Comparison of ENCODE assay signal across 8 cellular contexts in the genomic region with DNA sequence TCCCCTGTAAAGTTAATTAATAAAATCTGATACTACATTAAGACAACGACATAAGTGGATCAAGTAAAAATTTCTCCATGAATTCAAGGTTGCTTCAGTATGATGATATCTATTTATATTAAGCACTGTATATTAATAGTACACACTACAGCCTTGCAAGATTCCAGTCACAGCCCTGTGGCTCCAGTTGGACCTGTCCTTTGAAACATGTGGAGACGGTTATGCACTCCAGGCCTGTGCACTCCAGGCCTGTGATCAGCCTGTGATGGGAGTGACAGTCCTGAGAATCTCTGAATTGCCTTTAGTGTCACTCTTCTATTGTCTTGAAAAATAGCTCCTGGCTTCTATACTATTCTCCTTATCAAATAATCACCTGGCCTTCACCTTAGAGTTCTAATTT.
"Had no signal": no experiment of that assay in that cellular context is flagged by ENCODE, and none has a peak within 500 bp of the region (broad histone marks: within the 10 kb centered on the region; RNA-seq: fewer than 3 reads in every experiment).

No MANE protein-coding gene starts in this region.

- H3K9me3 ChIP-seq: HAP-1 had no signal

- ATAC-seq: HCT116, HepG2 had no signal

- H3K36me3 ChIP-seq: HAP-1 had no signal

- H3K4me3 ChIP-seq: GM23248, HAP-1 had no signal

- DNase-seq: GM23248, GOT3, H7, HFFc6 had no signal

- H3K4me1 ChIP-seq: HAP-1 had no signal

- H3K27ac ChIP-seq: GM23248, HL-60 had no signal
